ENCODE assay signal across 20 cellular contexts in the genomic region with DNA sequence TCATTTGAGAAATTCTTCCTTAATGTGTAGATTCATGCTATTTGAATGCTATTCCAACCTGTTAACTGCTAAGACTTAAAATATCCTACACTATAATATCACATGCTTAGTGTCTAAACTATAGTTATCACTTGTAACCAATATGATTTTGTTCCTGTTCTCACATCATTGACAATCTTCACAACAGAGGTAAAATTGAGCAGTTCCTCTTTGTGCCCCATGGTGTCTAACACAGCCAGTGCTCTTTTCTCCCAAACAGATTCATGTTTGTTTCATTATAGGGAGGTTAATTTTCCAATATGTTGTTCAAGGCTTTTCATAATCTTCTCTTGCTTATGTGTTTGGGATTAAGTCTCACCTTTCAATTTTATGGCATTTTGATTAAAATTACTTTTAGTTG.
DNase-seq lines count a peak whose midpoint lies in the region; ATAC-seq, FAIRE-seq and TF ChIP-seq lines count a peak whose summit lies in the region.
"Had no signal": no experiment of that assay in that cellular context is flagged by ENCODE, and none has a peak within 500 bp of the region (broad histone marks: within the 10 kb centered on the region; RNA-seq: fewer than 3 reads in every experiment).

No MANE protein-coding gene starts in this region.

- BruUV-seq in GM12878 (replicated peaks; lab: Mats Ljungman, UMichigan) = no TSS peak

- in situ Hi-C loops in GM12878 (cut with MboI) = no loop called here

- TF ChIP-seq POLR2A in GM12891 (IDR thresholded peaks at IDR 0.05; ENCODE audit: low read depth, low read length) (no peak), GM12878 (IDR thresholded peaks at IDR 0.05; ENCODE audit: low read depth, low read length) (no peak), adrenal gland (IDR thresholded peaks at IDR 0.05) (no peak)

- H3K36me3 ChIP-seq in Loucy (ENCODE audit: insufficient read depth, low read length) (no peaks in the 10 kb centered on the region), GM12878 (ENCODE audit: control insufficient read depth in 2 of 2, insufficient read depth in 2 of 2, low read length in 1 of 2) (no peaks in the 10 kb centered on the region), adrenal gland (replicated peaks in 1 of 2) (no peaks in the 10 kb centered on the region)

- H3K27me3 Mint-ChIP-seq in activated T-helper 17 cell treated with anti-CD3 and anti-CD28 coated beads, Interleukin-2, amount 50 U/mL, for 72 hours = no peaks in the 10 kb centered on the region
- H3K27me3 Mint-ChIP-seq: CD4-positive, alpha-beta T cell had no signal

- ATAC-seq in GM18867 (IDR thresholded peaks at IDR 0.05; ENCODE audit: unreplicated experiment) (peak; percentile 67), GM12878 (peak; percentile 64)
- ATAC-seq in activated T-helper 17 cell treated with anti-CD3 and anti-CD28 coated beads, Interleukin-2, amount 50 U/mL, for 72 hours (replicated peaks) = no peak
- ATAC-seq: A549 had no signal

- FAIRE-seq in GM12891 (lab: Jason Lieb, UNC) (no peak), GM12878 (lab: Jason Lieb, UNC) (no peak)
- FAIRE-seq: D721Med, H1 had no signal

- no peak for TF ChIP-seq EP300 in GM12878 (IDR thresholded peaks at IDR 0.05; ENCODE audit: borderline replicate concordance in 1 of 2, control insufficient read depth in 1 of 2, low read depth in 2 of 2, low read length in 2 of 2)

- RAD21 ChIA-PET in GM12878 (lab: Charles Lee; ENCODE audit: unreplicated experiment) = no interaction called here

- no peak for DNase-seq in GM12891 (ENCODE audit: insufficient read length, low spot score)
- no peak for DNase-seq in GM12878 (ENCODE audit: low read depth, low spot score)
- no peak for DNase-seq in adrenal gland
- no peak for DNase-seq in dorsolateral prefrontal cortex
- DNase-seq: AML-193; Caco-2; CD4-positive, alpha-beta T cell; DMS153; DMS79; GDM1; H9 had no signal

- no peak overlapping the region for H3K4me2 ChIP-seq in Loucy (ENCODE audit: low read depth, low read length, poor library complexity, severe bottlenecking)
- H3K4me2 ChIP-seq in GM12878 (ENCODE audit: control insufficient read depth, insufficient read depth) = no peak overlapping the region
- H3K4me2 ChIP-seq: A549, KMS-11 had no signal

- no peaks in the 10 kb centered on the region for H3K9me3 ChIP-seq in Loucy (ENCODE audit: insufficient read depth, low read depth, low read length)
- no peaks in the 10 kb centered on the region for H3K9me3 ChIP-seq in GM12878 (replicated peaks; ENCODE audit: control insufficient read depth, insufficient read depth, low read length)
- no peaks in the 10 kb centered on the region for H3K9me3 ChIP-seq in adrenal gland (replicated peaks in 1 of 3)
- H3K9me3 ChIP-seq: A549, Caco-2 had no signal

- H3K27me3 ChIP-seq in Loucy (ENCODE audit: insufficient read depth, low read length, poor library complexity, severe bottlenecking) (no peaks in the 10 kb centered on the region), GM12878 (replicated peaks in 1 of 2; ENCODE audit: control insufficient read depth in 2 of 2, insufficient read depth in 2 of 2, low read length in 1 of 2) (no peaks in the 10 kb centered on the region), adrenal gland (no peaks in the 10 kb centered on the region), dorsolateral prefrontal cortex (no peaks in the 10 kb centered on the region)

- no peak overlapping the region for H3K27ac ChIP-seq in GM12878 (ENCODE audit: control insufficient read depth, insufficient read depth)
- no peak overlapping the region for H3K27ac ChIP-seq in adrenal gland
- H3K27ac ChIP-seq in dorsolateral prefrontal cortex = no peak overlapping the region
- H3K27ac ChIP-seq: 22Rv1, A549, C4-2B, KMS-11 had no signal

- no peaks in the 10 kb centered on the region for H3K4me1 Mint-ChIP-seq in activated T-helper 17 cell treated with anti-CD3 and anti-CD28 coated beads, Interleukin-2, amount 50 U/mL, for 72 hours

- H3K4me3 Mint-ChIP-seq in activated T-helper 17 cell treated with anti-CD3 and anti-CD28 coated beads, Interleukin-2, amount 50 U/mL, for 72 hours = no peak overlapping the region
- H3K4me3 Mint-ChIP-seq: CD4-positive, alpha-beta T cell; H9 had no signal

- H3K9me2 ChIP-seq in Loucy (replicated peaks; ENCODE audit: low read depth, low read length) = no peaks in the 10 kb centered on the region

- no peak overlapping the region for H3K27ac Mint-ChIP-seq in activated T-helper 17 cell treated with anti-CD3 and anti-CD28 coated beads, Interleukin-2, amount 50 U/mL, for 72 hours
- H3K27ac Mint-ChIP-seq: CD4-positive, alpha-beta T cell had no signal

- no peaks in the 10 kb centered on the region for H3K9me3 Mint-ChIP-seq in activated T-helper 17 cell treated with anti-CD3 and anti-CD28 coated beads, Interleukin-2, amount 50 U/mL, for 72 hours
- H3K9me3 Mint-ChIP-seq: CD4-positive, alpha-beta T cell; H9 had no signal

- CTCF ChIA-PET in GM12878 (lab: Yijun Ruan, JAX) = no interaction called here

- no peaks in the 10 kb centered on the region for H4K20me1 ChIP-seq in Loucy (ENCODE audit: insufficient read depth, low read length, poor library complexity, severe bottlenecking)
- no peaks in the 10 kb centered on the region for H4K20me1 ChIP-seq in GM12878 (ENCODE audit: control insufficient read depth, insufficient read depth)

- no peaks in the 10 kb centered on the region for H3K79me2 ChIP-seq in Loucy (ENCODE audit: insufficient read depth, low read length)
- no peaks in the 10 kb centered on the region for H3K79me2 ChIP-seq in GM12878 (ENCODE audit: control insufficient read depth, insufficient read depth, low read length)

- H3K4me1 ChIP-seq in Loucy (ENCODE audit: insufficient read depth, low read length, poor library complexity, severe bottlenecking) (no peaks in the 10 kb centered on the region), GM12878 (ENCODE audit: control insufficient read depth, insufficient read depth, low read length) (no peaks in the 10 kb centered on the region), adrenal gland (replicated peaks in 1 of 2) (no peaks in the 10 kb centered on the region)
- H3K4me1 ChIP-seq: A549, Caco-2 had no signal

- H3K4me3 ChIP-seq in Loucy (ENCODE audit: low read length, poor library complexity, severe bottlenecking) (no peak overlapping the region), GM12878 (no peak overlapping the region), adrenal gland (no peak overlapping the region), dorsolateral prefrontal cortex (no peak overlapping the region)
- H3K4me3 ChIP-seq: A549 had no signal

- H3F3A ChIP-seq in Loucy (ENCODE audit: low read depth) = no peaks in the 10 kb centered on the region

- POLR2A ChIA-PET in GM12878 (lab: Charles Lee) = no interaction called here

- SMC1A ChIA-PET in GM12878 (lab: Charles Lee; ENCODE audit: uncharacterized antibody, unreplicated experiment) = no interaction called here

- TF ChIP-seq CTCF in Loucy (conservative IDR thresholded peaks at IDR 0.05; ENCODE audit: low read length) (peak; percentile 21; the same call in 1 of the 2 replicates), GM12878 (IDR thresholded peaks at IDR 0.05 in 2 of 3, conservative IDR thresholded peaks at IDR 0.05 in 1 of 3; ENCODE audit: control insufficient read depth in 2 of 3, extremely low read depth in 1 of 3, insufficient read depth in 1 of 3, low read depth in 3 of 3, low read length in 3 of 3) (no peak), adrenal gland (IDR thresholded peaks at IDR 0.05) (no peak), dorsolateral prefrontal cortex (IDR thresholded peaks at IDR 0.05 in 54 of 56, conservative IDR thresholded peaks at IDR 0.05 in 2 of 56; ENCODE audit: low read depth in 1 of 56, partially characterized antibody in 56 of 56) (no peak)

- intact Hi-C loops in GM12878 (cut with micrococcal nuclease; ENCODE audit: unreplicated experiment) (no loop called here), adrenal gland (cut with DNase I) (no loop called here), dorsolateral prefrontal cortex (cut with DNase I) (no loop called here)

- no peak overlapping the region for H3K9ac ChIP-seq in Loucy (ENCODE audit: low read depth, low read length, poor library complexity, severe bottlenecking)
- no peak overlapping the region for H3K9ac ChIP-seq in GM12878 (ENCODE audit: control insufficient read depth, insufficient read depth, low read length)
- H3K9ac ChIP-seq: KMS-11 had no signal

- H3K36me3 Mint-ChIP-seq in activated T-helper 17 cell treated with anti-CD3 and anti-CD28 coated beads, Interleukin-2, amount 50 U/mL, for 72 hours (ENCODE audit: low read depth) = no peaks in the 10 kb centered on the region

- TF ChIP-seq RAD21 in GM12878 (IDR thresholded peaks at IDR 0.05; ENCODE audit: insufficient read depth, low read depth, low read length) = no peak

- no peak overlapping the region; the same call in 1 of the 2 replicates for H2AFZ ChIP-seq in Loucy (ENCODE audit: low read length)
- no peak overlapping the region for H2AFZ ChIP-seq in GM12878 (ENCODE audit: control insufficient read depth, low read depth, low read length)

TF ChIP-seq in GM12891, 5 proteins besides CTCF, POLR2A, EP300 and RAD21:
- TF ChIP-seq SPI1 (IDR thresholded peaks at IDR 0.05; ENCODE audit: low read depth, low read length) (peak; percentile 11; the same call in 1 of the 2 replicates), TAF1 (IDR thresholded peaks at IDR 0.05; ENCODE audit: low read depth, low read length) (no peak), PAX5 (IDR thresholded peaks at IDR 0.05; ENCODE audit: insufficient read depth, low read length, severe bottlenecking) (no peak), POLR2AphosphoS5 (IDR thresholded peaks at IDR 0.05; ENCODE audit: low read depth, low read length) (no peak), POU2F2 (IDR thresholded peaks at IDR 0.05; ENCODE audit: low read depth, low read length) (no peak)

TF ChIP-seq in GM12878, 131 proteins besides CTCF, POLR2A, EP300 and RAD21:
- TF ChIP-seq SREBF2 (IDR thresholded peaks at IDR 0.05; ENCODE audit: low read length) (no peak), ATF7 (IDR thresholded peaks at IDR 0.05; ENCODE audit: low read depth) (no peak), BMI1 (IDR thresholded peaks at IDR 0.05; ENCODE audit: borderline replicate concordance) (no peak), RB1 (IDR thresholded peaks at IDR 0.05; ENCODE audit: borderline replicate concordance) (no peak), PAX5 (IDR thresholded peaks at IDR 0.05; ENCODE audit: borderline replicate concordance, low read depth, low read length) (no peak), EED (IDR thresholded peaks at IDR 0.05; ENCODE audit: low read depth) (no peak), NFXL1 (IDR thresholded peaks at IDR 0.05; ENCODE audit: borderline replicate concordance) (no peak), KLF5 (IDR thresholded peaks at IDR 0.05; ENCODE audit: partially characterized antibody) (no peak), CHD4 (IDR thresholded peaks at IDR 0.05) (no peak)
TF ChIP-seq in GM12878: peak in this region for 0.
